17 cellular contexts compared by ENCODE assay signal in genomic region chr15:73440571-73440970, GRCh38. TPM values are rescaled to one million over a fixed set of nuclear protein-coding genes. Genes with fewer than 3 reads are reported as not detected.
DNase-seq lines count a peak whose midpoint lies in the region; ATAC-seq and TF ChIP-seq lines count a peak whose summit lies in the region.
"Had no signal": no experiment of that assay in that cellular context is flagged by ENCODE, and none has a peak within 500 bp of the region (broad histone marks: within the 10 kb centered on the region; RNA-seq: fewer than 3 reads in every experiment).

No MANE protein-coding gene starts in this region.

- no peaks in the 10 kb centered on the region for H3K9me3 Mint-ChIP-seq in activated CD4-positive, alpha-beta T cell treated with anti-CD3 and anti-CD28 coated beads, Interleukin-2, amount 10 ng/mL, durations not matched to agents 7 days and 5 days
- H3K9me3 Mint-ChIP-seq: GM23338 had no signal

- H3K27me3 ChIP-seq in RWPE2 (ENCODE audit: insufficient read depth, poor library complexity, severe bottlenecking) (peaks cover 80% of the 10 kb centered on the region), A673 (replicated peaks; ENCODE audit: insufficient read depth, low read depth, low read length, poor library complexity) (peaks cover 86% of the 10 kb centered on the region)

- H3K36me3 Mint-ChIP-seq in activated CD4-positive, alpha-beta T cell treated with anti-CD3 and anti-CD28 coated beads, Interleukin-2, amount 10 ng/mL, durations not matched to agents 7 days and 5 days (ENCODE audit: low read depth), result no peaks in the 10 kb centered on the region
- H3K36me3 Mint-ChIP-seq: CD4-positive, alpha-beta memory T cell; IgD-negative memory B cell had no signal

- H3K4me3 Mint-ChIP-seq in activated CD4-positive, alpha-beta T cell treated with anti-CD3 and anti-CD28 coated beads, Interleukin-2, amount 10 ng/mL, durations not matched to agents 7 days and 5 days, result no peak overlapping the region
- H3K4me3 Mint-ChIP-seq: CD4-positive, alpha-beta memory T cell; GM23338; IgD-negative memory B cell had no signal

- H3K4me1 ChIP-seq in RWPE2 (ENCODE audit: insufficient read depth, poor library complexity, severe bottlenecking) (no peaks in the 10 kb centered on the region), A673 (ENCODE audit: insufficient read depth, low read length, poor library complexity, severe bottlenecking) (no peaks in the 10 kb centered on the region)
- H3K4me1 ChIP-seq: BE2C had no signal

- no peaks in the 10 kb centered on the region for H3K9me3 ChIP-seq in RWPE2 (ENCODE audit: severe bottlenecking)
- no peaks in the 10 kb centered on the region for H3K9me3 ChIP-seq in A673 (ENCODE audit: low read depth, low read length, poor library complexity, severe bottlenecking)
- H3K9me3 ChIP-seq: BE2C had no signal

- ATAC-seq in RWPE2 (ENCODE audit: low read depth) (0 out of 3 replicates have a peak, but pooled peaks have one; percentile 10), GM21723 (IDR thresholded peaks at IDR 0.05; ENCODE audit: unreplicated experiment) (no peak)
- ATAC-seq: GM12878, GM23338 had no signal

- CTCF ChIA-PET in activated CD4-positive, alpha-beta T cell treated with anti-CD3 and anti-CD28 coated beads, Interleukin-2, amount 10 ng/mL, durations not matched to agents 7 days and 5 days (lab: Charles Lee), result no interaction called here
- CTCF ChIA-PET in A673 (lab: Charles Lee), result no interaction called here

- H3K27me3 Mint-ChIP-seq in activated CD4-positive, alpha-beta T cell treated with anti-CD3 and anti-CD28 coated beads, Interleukin-2, amount 10 ng/mL, durations not matched to agents 7 days and 5 days, result peaks cover 25% of the 10 kb centered on the region

- H3K36me3 ChIP-seq in RWPE2 (ENCODE audit: low read depth), result no peaks in the 10 kb centered on the region
- H3K36me3 ChIP-seq in A673 (ENCODE audit: insufficient read depth, low read length, poor library complexity, severe bottlenecking), result no peaks in the 10 kb centered on the region
- H3K36me3 ChIP-seq: BE2C had no signal

- DNase-seq in activated effector memory CD4-positive, alpha-beta T cell treated with anti-CD3 and anti-CD28 coated beads, Interleukin-2, amount 50 U/mL, for 16 hours, result peak; percentile 55
- DNase-seq in activated effector memory CD4-positive, alpha-beta T cell treated with Interleukin-2 at 50 U/mL for 16 hours, result no peak
- DNase-seq in NCI-H69 (lab: John Stamatoyannopoulos, UW) (peak; percentile 13), RWPE2 (ENCODE audit: low spot score) (no peak), pons (ENCODE audit: low spot score) (peak; percentile 4), A673 (ENCODE audit: low spot score) (no peak)
- no peak for DNase-seq in activated CD4-positive, alpha-beta T cell treated with anti-CD3 and anti-CD28 coated beads, Interleukin-2, amount 10 ng/mL, durations not matched to agents 7 days and 5 days
- DNase-seq: BE2C; CD4-positive, alpha-beta memory T cell; DND-41; H7 had no signal

- no peak overlapping the region for H3K27ac ChIP-seq in RWPE2 (ENCODE audit: poor library complexity, severe bottlenecking)
- no peak overlapping the region for H3K27ac ChIP-seq in A673 (ENCODE audit: low read depth, low read length, poor library complexity, severe bottlenecking)
- H3K27ac ChIP-seq: C4-2B had no signal

- intact Hi-C loops in A673 (cut with micrococcal nuclease; ENCODE audit: unreplicated experiment), result no loop called here

- H3K27ac Mint-ChIP-seq in activated CD4-positive, alpha-beta T cell treated with anti-CD3 and anti-CD28 coated beads, Interleukin-2, amount 10 ng/mL, durations not matched to agents 7 days and 5 days, result no peak overlapping the region
- H3K27ac Mint-ChIP-seq: CD4-positive, alpha-beta memory T cell; GM23338; IgD-negative memory B cell had no signal

- H3K4me3 ChIP-seq in RWPE2 (ENCODE audit: severe bottlenecking) (no peak overlapping the region), A673 (ENCODE audit: low read depth, low read length, poor library complexity, severe bottlenecking) (no peak overlapping the region)
- H3K4me3 ChIP-seq: GM12878, GM23338 had no signal

- no peak for TF ChIP-seq CTCF in RWPE2 (IDR thresholded peaks at IDR 0.05; ENCODE audit: poor library complexity, severe bottlenecking)
- no peak for TF ChIP-seq CTCF in A673 (conservative IDR thresholded peaks at IDR 0.05; ENCODE audit: low read depth, low read length)

- POLR2A ChIA-PET in activated CD4-positive, alpha-beta T cell treated with anti-CD3 and anti-CD28 coated beads, Interleukin-2, amount 10 ng/mL, durations not matched to agents 7 days and 5 days (lab: Charles Lee), result no interaction called here
- POLR2A ChIA-PET in A673 (lab: Charles Lee; ENCODE audit: low non-redundant PET), result no interaction called here

- H3K4me1 Mint-ChIP-seq in activated CD4-positive, alpha-beta T cell treated with anti-CD3 and anti-CD28 coated beads, Interleukin-2, amount 10 ng/mL, durations not matched to agents 7 days and 5 days, result peaks cover 2% of the 10 kb centered on the region
- H3K4me1 Mint-ChIP-seq: IgD-negative memory B cell had no signal

- no TSS peak for BruUV-seq in A673 (replicated peaks; lab: Mats Ljungman, UMichigan)

RNA-seq across cellular contexts. Expression of gene REC114, which starts 2.4 kb away (rescaled TPM):
- not detected for total RNA-seq in activated CD4-positive, alpha-beta T cell treated with anti-CD3 and anti-CD28 coated beads, Interleukin-2, amount 10 ng/mL, durations not matched to agents 7 days and 5 days
- not detected in 2 replicates for total RNA-seq in A673 (2021)
- total RNA-seq: CD4-positive, alpha-beta memory T cell; GM12878; GM23338; H7; HT1080 had no signal

Comparison
In these comparisons a context has a peak if more than half of its experiments do, and no peak if none do; other contexts are left out.
1. DNase-seq: peak in activated effector memory CD4-positive, alpha-beta T cell treated with anti-CD3 and anti-CD28 coated beads, Interleukin-2, amount 50 U/mL, for 16 hours (single experiment), NCI-H69 (single experiment) and pons (single experiment); none in activated effector memory CD4-positive, alpha-beta T cell treated with Interleukin-2 at 50 U/mL for 16 hours (single experiment), RWPE2 (single experiment), activated CD4-positive, alpha-beta T cell treated with anti-CD3 and anti-CD28 coated beads, Interleukin-2, amount 10 ng/mL, durations not matched to agents 7 days and 5 days (single experiment) and A673 (single experiment).